In the genomic region with DNA sequence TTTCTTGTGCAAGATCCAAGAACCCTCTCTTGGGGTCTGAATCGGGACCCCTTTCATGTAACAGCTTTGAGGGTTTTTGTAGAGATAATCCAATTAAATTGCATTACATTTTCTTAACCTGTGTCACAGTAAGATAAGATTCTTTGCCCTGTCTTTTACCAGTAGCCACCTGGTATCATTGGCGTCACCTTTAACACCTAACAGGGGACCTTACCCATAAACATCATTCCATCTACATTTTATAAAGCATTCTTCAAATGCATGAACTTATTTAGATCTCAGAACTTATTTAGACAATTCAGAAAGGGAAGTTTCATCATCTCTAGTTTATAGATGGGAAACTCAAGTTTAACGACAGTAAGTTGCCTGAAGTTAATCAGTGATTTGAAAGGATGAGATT, we compare ENCODE assay signal across 1 cellular context.
TF ChIP-seq lines count a peak whose summit lies in the region.

No MANE protein-coding gene starts in this region.

TF ChIP-seq in endothelial cell of umbilical vein, 7 proteins besides CTCF, POLR2A, EP300 and RAD21:
- no peak for TF ChIP-seq JUN (IDR thresholded peaks at IDR 0.05; ENCODE audit: borderline replicate concordance, insufficient read depth, insufficient read length, low read depth)
- TF ChIP-seq MAX (IDR thresholded peaks at IDR 0.05; ENCODE audit: insufficient read depth, insufficient read length): no peak
- TF ChIP-seq EZH2 (IDR thresholded peaks at IDR 0.05; ENCODE audit: borderline replicate concordance, low read depth, low read length, severe bottlenecking): no peak
- TF ChIP-seq GATA2 (IDR thresholded peaks at IDR 0.05; ENCODE audit: insufficient read depth, insufficient read length, low read depth, low read length): no peak
- TF ChIP-seq POLR2AphosphoS5 (IDR thresholded peaks at IDR 0.05; ENCODE audit: insufficient read depth, low read depth, low read length): no peak
- TF ChIP-seq MYC (IDR thresholded peaks at IDR 0.05; ENCODE audit: low read depth, low read length): no peak
- no peak for TF ChIP-seq FOS (IDR thresholded peaks at IDR 0.05; ENCODE audit: borderline replicate concordance, insufficient read depth, low read length)
